11 cellular contexts compared by ENCODE assay signal in genomic region chr4:164700471-164700870, GRCh38. TPM values are rescaled to one million over a fixed set of nuclear protein-coding genes. Genes with fewer than 3 reads are reported as not detected.
A peak's percentile ranks its signal among the peaks of the same experiment; 100 is the strongest.
DNase-seq lines count a peak whose midpoint lies in the region; ATAC-seq and TF ChIP-seq lines count a peak whose summit lies in the region.
"Had no signal": no experiment of that assay in that cellular context is flagged by ENCODE, and none has a peak within 500 bp of the region (broad histone marks: within the 10 kb centered on the region; RNA-seq: fewer than 3 reads in every experiment).

No MANE protein-coding gene starts in this region.

- H3K36me3 ChIP-seq in effector memory CD4-positive, alpha-beta T cell (ENCODE audit: control insufficient read depth, insufficient read depth, low read length) = no peaks in the 10 kb centered on the region
- H3K36me3 ChIP-seq: BLaER1 treated with 17β-estradiol and CSF1 and Interleukin-3, amounts not matched to agents 10 nM and 100 nM had no signal

- no peak overlapping the region for H3K4me3 Mint-ChIP-seq in WTC11
- no peak overlapping the region for H3K4me3 Mint-ChIP-seq in progenitor cell of endocrine pancreas (ENCODE audit: low read depth)
- H3K4me3 Mint-ChIP-seq in stimulated activated memory B cell treated with anti-CD40 and anti-IgM and Interleukin-4, amounts not matched to agents 10 μg/mL and 1 μg/mL and 100 μg/mL, for 72 hours = no peak overlapping the region

- H3K4me1 Mint-ChIP-seq in WTC11 (no peaks in the 10 kb centered on the region), progenitor cell of endocrine pancreas (ENCODE audit: low read depth) (no peaks in the 10 kb centered on the region)
- no peaks in the 10 kb centered on the region for H3K4me1 Mint-ChIP-seq in stimulated activated memory B cell treated with anti-CD40 and anti-IgM and Interleukin-4, amounts not matched to agents 10 μg/mL and 1 μg/mL and 100 μg/mL, for 72 hours

- H3K36me3 Mint-ChIP-seq in WTC11 (no peaks in the 10 kb centered on the region), progenitor cell of endocrine pancreas (ENCODE audit: insufficient read depth) (no peaks in the 10 kb centered on the region)
- H3K36me3 Mint-ChIP-seq in stimulated activated memory B cell treated with anti-CD40 and anti-IgM and Interleukin-4, amounts not matched to agents 10 μg/mL and 1 μg/mL and 100 μg/mL, for 72 hours = no peaks in the 10 kb centered on the region

- peaks cover 14% of the 10 kb centered on the region for H3K9me3 Mint-ChIP-seq in WTC11
- H3K9me3 Mint-ChIP-seq in progenitor cell of endocrine pancreas (ENCODE audit: low read depth) = peaks cover 3% of the 10 kb centered on the region
- no peaks in the 10 kb centered on the region for H3K9me3 Mint-ChIP-seq in stimulated activated memory B cell treated with anti-CD40 and anti-IgM and Interleukin-4, amounts not matched to agents 10 μg/mL and 1 μg/mL and 100 μg/mL, for 72 hours

- TF ChIP-seq CTCF in WTC11 (IDR thresholded peaks at IDR 0.05) = peak; percentile 61
- peak; percentile 45 for TF ChIP-seq CTCF in progenitor cell of endocrine pancreas (IDR thresholded peaks at IDR 0.05; ENCODE audit: unreplicated experiment)

- H3K4me3 ChIP-seq in effector memory CD4-positive, alpha-beta T cell (ENCODE audit: insufficient read depth, low read depth, low read length, poor library complexity, severe bottlenecking) = no peak overlapping the region
- H3K4me3 ChIP-seq: BLaER1 treated with 17β-estradiol and CSF1 and Interleukin-3, amounts not matched to agents 10 nM and 100 nM had no signal

- peak; percentile 97 for ATAC-seq in WTC11
- ATAC-seq in stimulated activated memory B cell treated with anti-CD40 and anti-IgM and Interleukin-4, amounts not matched to agents 10 μg/mL and 1 μg/mL and 100 μg/mL, for 72 hours = no peak

- POLR2A ChIA-PET in WTC11 (lab: Charles Lee) = no interaction called here

- H3K27me3 Mint-ChIP-seq in WTC11 (ENCODE audit: low read depth) (no peaks in the 10 kb centered on the region), progenitor cell of endocrine pancreas (no peaks in the 10 kb centered on the region)
- H3K27me3 Mint-ChIP-seq in stimulated activated memory B cell treated with anti-CD40 and anti-IgM and Interleukin-4, amounts not matched to agents 10 μg/mL and 1 μg/mL and 100 μg/mL, for 72 hours = peaks cover 8% of the 10 kb centered on the region

- CTCF ChIA-PET in WTC11 (lab: Charles Lee) = no interaction called here

- H3K27ac ChIP-seq in effector memory CD4-positive, alpha-beta T cell (ENCODE audit: insufficient read depth, low read length, poor library complexity, severe bottlenecking) = no peak overlapping the region
- H3K27ac ChIP-seq: BLaER1 treated with 17β-estradiol and CSF1 and Interleukin-3, amounts not matched to agents 10 nM and 100 nM had no signal

- peak; percentile 69 for DNase-seq in NCI-H82 (lab: John Stamatoyannopoulos, UW)
- DNase-seq in NCI-H82 treated with DMSO at 0.1 percent for 48 hours (lab: John Stamatoyannopoulos, UW; ENCODE audit: unreplicated experiment) = no peak
- DNase-seq in HuH-7 (ENCODE audit: low spot score) = peak; percentile 27
- DNase-seq in WTC11 (ENCODE audit: low spot score) = peak; percentile 66
- DNase-seq in progenitor cell of endocrine pancreas (ENCODE audit: low spot score, unreplicated experiment) = no peak
- no peak for DNase-seq in stimulated activated naive CD4-positive, alpha-beta T cell treated with Interleukin-2 at 50 U/mL for 16 hours (lab: John Stamatoyannopoulos, UW)
- DNase-seq in effector memory CD4-positive, alpha-beta T cell = no peak

- no peaks in the 10 kb centered on the region for H3K27me3 ChIP-seq in effector memory CD4-positive, alpha-beta T cell (replicated peaks; ENCODE audit: control insufficient read depth, insufficient read depth, low read length, poor library complexity, severe bottlenecking)
- H3K27me3 ChIP-seq: BLaER1 treated with 17β-estradiol and CSF1 and Interleukin-3, amounts not matched to agents 10 nM and 100 nM had no signal

- H3K4me1 ChIP-seq in effector memory CD4-positive, alpha-beta T cell (ENCODE audit: control insufficient read depth, insufficient read depth, low read length, poor library complexity, severe bottlenecking) = no peaks in the 10 kb centered on the region
- H3K4me1 ChIP-seq: BLaER1 treated with 17β-estradiol and CSF1 and Interleukin-3, amounts not matched to agents 10 nM and 100 nM had no signal

- no peaks in the 10 kb centered on the region for H3K9me3 ChIP-seq in effector memory CD4-positive, alpha-beta T cell (ENCODE audit: control insufficient read depth, low read length)
- H3K9me3 ChIP-seq: BLaER1 treated with 17β-estradiol and CSF1 and Interleukin-3, amounts not matched to agents 10 nM and 100 nM had no signal

- H3K27ac Mint-ChIP-seq in WTC11 = no peak overlapping the region
- no peak overlapping the region for H3K27ac Mint-ChIP-seq in progenitor cell of endocrine pancreas
- H3K27ac Mint-ChIP-seq in stimulated activated memory B cell treated with anti-CD40 and anti-IgM and Interleukin-4, amounts not matched to agents 10 μg/mL and 1 μg/mL and 100 μg/mL, for 72 hours = no peak overlapping the region

TF ChIP-seq in WTC11, 78 proteins besides CTCF, POLR2A, EP300 and RAD21:
- no peak for TF ChIP-seq SOX15 (CRISPR knock-in tag; IDR thresholded peaks at IDR 0.05)
- no peak for TF ChIP-seq ELF4 (CRISPR knock-in tag; IDR thresholded peaks at IDR 0.05; ENCODE audit: low read depth)
- TF ChIP-seq MAX (CRISPR knock-in tag; IDR thresholded peaks at IDR 0.05) = peak; percentile 38; the same call in 1 of the 2 replicates
- TF ChIP-seq ZNF121 (CRISPR knock-in tag; IDR thresholded peaks at IDR 0.05) = peak; percentile 94
- TF ChIP-seq ZNF396 (CRISPR knock-in tag; IDR thresholded peaks at IDR 0.05; ENCODE audit: borderline replicate concordance) = peak; percentile 58; the same call in 1 of the 2 replicates
- no peak for TF ChIP-seq ZNF425 (CRISPR knock-in tag; conservative IDR thresholded peaks at IDR 0.05)
- 0 out of 2 replicates have a peak, but pooled peaks have one; percentile 13 for TF ChIP-seq ZNF423 (CRISPR knock-in tag; IDR thresholded peaks at IDR 0.05)
- TF ChIP-seq ZNF532 (CRISPR knock-in tag; IDR thresholded peaks at IDR 0.05; ENCODE audit: borderline replicate concordance) = peak; percentile 25; the same call in 1 of the 2 replicates
TF ChIP-seq in WTC11: peak in this region for 5.

RNA-seq across cellular contexts. Expression of gene SMIM31, which starts 53.5 kb away (rescaled TPM):
- total RNA-seq in WTC11 (2021) (not detected in 3 replicates), progenitor cell of endocrine pancreas (not detected in 2 replicates)
- total RNA-seq: kidney epithelial cell; T-helper 1 cell treated with Interleukin-12 subunit alpha and Interleukin-12 subunit beta and Interleukin-4 antibody, amounts not matched to agents 30 ng/mL and 1 ng/mL, for 36 hours had no signal

Comparison
In these comparisons a context has a peak if more than half of its experiments do, and no peak if none do; other contexts are left out.
1. DNase-seq: peak in NCI-H82 (single experiment), HuH-7 (single experiment) and WTC11 (single experiment); none in NCI-H82 treated with DMSO at 0.1 percent for 48 hours (single experiment), progenitor cell of endocrine pancreas (single experiment), stimulated activated naive CD4-positive, alpha-beta T cell treated with Interleukin-2 at 50 U/mL for 16 hours (single experiment) and effector memory CD4-positive, alpha-beta T cell (0 of 3).